Comparison of ENCODE assay signal across 8 cellular contexts in the genomic region with DNA sequence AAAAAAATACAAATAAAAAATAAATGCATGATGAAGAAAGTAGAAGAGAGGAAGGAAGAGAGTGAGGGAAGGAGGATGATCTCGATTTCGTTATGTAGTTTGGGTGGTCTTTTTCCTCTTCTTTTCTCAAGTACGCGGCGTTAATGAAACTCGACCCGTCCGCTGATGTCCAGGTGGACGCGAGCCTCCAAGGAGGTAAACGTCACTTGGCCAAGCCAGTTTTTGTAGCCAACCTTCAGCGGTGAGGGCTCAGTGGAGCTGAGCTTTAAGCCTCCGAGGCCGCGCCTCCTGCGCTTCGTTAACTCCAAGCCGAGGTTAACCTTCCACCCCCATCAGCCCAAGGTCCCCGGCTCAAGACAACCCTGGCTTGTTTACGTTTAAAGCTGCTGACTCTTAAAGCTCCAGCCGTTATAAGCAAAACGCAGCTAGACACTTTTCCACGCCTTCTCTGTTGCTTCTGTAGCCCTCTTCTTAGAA. TPM values are rescaled to one million over a fixed set of nuclear protein-coding genes. Genes with fewer than 3 reads are reported as not detected.
DNase-seq lines count a peak whose midpoint lies in the region; ATAC-seq and TF ChIP-seq lines count a peak whose summit lies in the region.

No MANE protein-coding gene starts in this region.

- no peaks in the 10 kb centered on the region for H3K27me3 ChIP-seq in AG04450 (ENCODE audit: control insufficient read depth, insufficient read depth, low read length)
- no peaks in the 10 kb centered on the region for H3K27me3 ChIP-seq in cardiac muscle cell

- peaks cover 5% of the 10 kb centered on the region for H3K4me1 ChIP-seq in cardiac muscle cell (ENCODE audit: low read depth)

- no peak overlapping the region for H3K27ac ChIP-seq in AG04450 (ENCODE audit: low read depth, low read length)
- H3K27ac ChIP-seq in cardiac muscle cell: no peak overlapping the region

- no peaks in the 10 kb centered on the region; the same call in 1 of the 2 replicates for H3K9me3 ChIP-seq in AG04450 (ENCODE audit: control insufficient read depth, insufficient read depth, low read length)
- H3K9me3 ChIP-seq in cardiac muscle cell (ENCODE audit: low read depth): no peaks in the 10 kb centered on the region

- TF ChIP-seq CTCF in AG04450 (IDR thresholded peaks at IDR 0.05; ENCODE audit: low read depth, low read length): no peak
- no peak for TF ChIP-seq CTCF in cardiac muscle cell (IDR thresholded peaks at IDR 0.05; ENCODE audit: low read depth, low read length)

- CTCF ChIA-PET in AG04450 (lab: Charles Lee): interaction anchor here (0.8 to 2.1 kb wide), 6 partner anchors 9 to 515 kb away, joined by 3 to 9 read pairs (median 4); no protein-coding TSS in a partner anchor

- no peaks in the 10 kb centered on the region for H3K36me3 ChIP-seq in cardiac muscle cell

- POLR2A ChIA-PET in AG04450 (lab: Yijun Ruan, JAX): interaction anchor here (1.8 to 1.9 kb wide), 2 partner anchors 12 to 204 kb away, joined by 3 to 8 read pairs; no protein-coding TSS in a partner anchor

- H3K4me3 ChIP-seq in AG04450 (ENCODE audit: low read depth, low read length): peak overlapping the region; percentile 72
- peak overlapping the region; percentile 42 for H3K4me3 ChIP-seq in cardiac muscle cell

- ATAC-seq in GM18909 (IDR thresholded peaks at IDR 0.05; ENCODE audit: poor library complexity, unreplicated experiment): peak; percentile 28

- no peak for DNase-seq in AG04450 (ENCODE audit: low read depth, low spot score)
- peak; percentile 53 for DNase-seq in NCI-H526 treated with DMSO at 0.1 percent for 48 hours (lab: John Stamatoyannopoulos, UW)
- peak; percentile 9 for DNase-seq in activated gamma-delta T cell treated with anti-CD3 and anti-CD28 coated beads, Interleukin-2, amount 50 U/mL, for 16 hours (ENCODE audit: low read depth)
- DNase-seq in cardiac muscle cell (ENCODE audit: low read depth in 1 of 2, low spot score in 1 of 2): peak; percentile 44 to 69
- peak; percentile 22 for DNase-seq in pons (ENCODE audit: low spot score)
- no peak for DNase-seq in NCI-H524 treated with DMSO at 0.1 percent for 48 hours (lab: John Stamatoyannopoulos, UW)
- DNase-seq in NCI-H2227 treated with DMSO at 0.1 percent for 48 hours (lab: John Stamatoyannopoulos, UW): no peak

RNA-seq across cellular contexts. Expression of gene ITPR2, which starts 0.7 kb away (rescaled TPM):
- polyA plus RNA-seq in AG04450 (2011; rRNA removed): 3.4 and 4.1 TPM in 2 replicates
- 10.4 and 10.9 TPM in 2 replicates for polyA minus RNA-seq in AG04450 (2011; rRNA and poly(A)+ RNA removed)
- total RNA-seq in cardiac muscle cell: 1.6 and 4.8 TPM in 2 replicates
- polyA plus RNA-seq in cardiac muscle cell: 1.3 and 5.1 TPM in 2 replicates

Comparison
In these comparisons a context has a peak if more than half of its experiments do, and no peak if none do; other contexts are left out.
1. DNase-seq: peak in NCI-H526 treated with DMSO at 0.1 percent for 48 hours (single experiment), activated gamma-delta T cell treated with anti-CD3 and anti-CD28 coated beads, Interleukin-2, amount 50 U/mL, for 16 hours (single experiment), cardiac muscle cell (2 of 2) and pons (single experiment); none in AG04450 (single experiment), NCI-H524 treated with DMSO at 0.1 percent for 48 hours (single experiment) and NCI-H2227 treated with DMSO at 0.1 percent for 48 hours (single experiment).